In the genomic region with DNA sequence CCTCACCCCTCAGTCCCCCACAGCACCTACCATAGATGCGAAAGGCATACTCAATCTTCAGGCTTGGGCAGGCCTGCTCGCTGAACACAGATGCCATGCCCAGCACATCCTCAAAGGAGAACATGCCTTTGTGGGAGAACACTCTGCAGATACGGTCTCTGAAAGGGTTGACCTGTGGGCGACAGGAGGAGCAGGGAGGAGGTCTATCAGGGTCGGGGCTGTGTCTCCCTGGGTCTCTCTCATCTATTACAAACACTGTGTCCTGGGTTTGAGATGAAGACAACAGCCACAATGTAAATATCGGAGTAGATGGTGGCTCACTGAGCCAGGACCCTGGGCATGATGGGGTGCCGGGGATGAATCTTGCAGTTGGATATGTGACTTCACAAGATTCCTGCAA, we compare ENCODE assay signal across 20 cellular contexts. TPM values are rescaled to one million over a fixed set of nuclear protein-coding genes. Genes with fewer than 3 reads are reported as not detected.
DNase-seq lines count a peak whose midpoint lies in the region; ATAC-seq, FAIRE-seq and TF ChIP-seq lines count a peak whose summit lies in the region.
"Had no signal": no experiment of that assay in that cellular context is flagged by ENCODE, and none has a peak within 500 bp of the region (broad histone marks: within the 10 kb centered on the region; RNA-seq: fewer than 3 reads in every experiment).

No MANE protein-coding gene starts in this region.

- H4K20me1 ChIP-seq in HepG2 (ENCODE audit: insufficient read depth, low read length) = no peaks in the 10 kb centered on the region
- H4K20me1 ChIP-seq in neural cell (ENCODE audit: insufficient read depth) = no peaks in the 10 kb centered on the region

- BruUV-seq in HepG2 (replicated peaks; lab: Mats Ljungman, UMichigan) = no TSS peak
- no TSS peak for BruUV-seq in Calu3 (replicated peaks; lab: Mats Ljungman, UMichigan)

- H3K79me2 ChIP-seq in HepG2 (ENCODE audit: insufficient read depth, low read length) (no peaks in the 10 kb centered on the region), neural cell (replicated peaks; ENCODE audit: insufficient read depth, low read length) (no peaks in the 10 kb centered on the region)

- no peaks in the 10 kb centered on the region for H3K36me3 Mint-ChIP-seq in Calu3 (ENCODE audit: insufficient read depth, unreplicated experiment)
- H3K36me3 Mint-ChIP-seq: CD14-positive monocyte had no signal

- H3K27me3 ChIP-seq in right lobe of liver (no peaks in the 10 kb centered on the region), HepG2 (ENCODE audit: control insufficient read depth in 1 of 2, insufficient read depth in 2 of 2, low read length in 2 of 2) (peaks cover 0 to 60% of the 10 kb centered on the region in 2 experiments; a peak in 4 of 5 replicates), neural cell (ENCODE audit: insufficient read depth, low read depth, low read length) (no peaks in the 10 kb centered on the region), aorta (ENCODE audit: control insufficient read depth in 1 of 2, insufficient read depth in 2 of 2, low read length in 1 of 2) (no peaks in the 10 kb centered on the region)

- no peak for TF ChIP-seq RAD21 in HepG2 (CRISPR knock-in tag; IDR thresholded peaks at IDR 0.05)
- no peak for TF ChIP-seq RAD21 in neural cell (conservative IDR thresholded peaks at IDR 0.05)

- in situ Hi-C loops in HepG2 (cut with HindIII; ENCODE audit: extremely low pct_ligation_motif_present, low pct_unique_long_range_greater_than_20kb) = no loop called here

- no peak overlapping the region for H3K4me3 Mint-ChIP-seq in Calu3 (ENCODE audit: low read depth, unreplicated experiment)
- H3K4me3 Mint-ChIP-seq: CD14-positive monocyte had no signal

- POLR2A ChIA-PET in HepG2 (lab: Yijun Ruan, JAX) = no interaction called here

- H3K9ac ChIP-seq in HepG2 (ENCODE audit: insufficient read depth, low read depth, low read length) (no peak overlapping the region), neural cell (ENCODE audit: low read length) (peak overlapping the region; percentile 39)

- ATAC-seq in right lobe of liver (no peak), HepG2 (no peak), aorta (ENCODE audit: low FRiP score) (no peak), HG03565 (IDR thresholded peaks at IDR 0.05; ENCODE audit: unreplicated experiment) (no peak)

- no peaks in the 10 kb centered on the region for H3K9me2 ChIP-seq in neural cell (ENCODE audit: insufficient read depth, low read length)

- no peak for TF ChIP-seq CTCF in right lobe of liver (IDR thresholded peaks at IDR 0.05)
- TF ChIP-seq CTCF in HepG2 (CRISPR knock-in tag; IDR thresholded peaks at IDR 0.05) = no peak
- no peak for TF ChIP-seq CTCF in neural cell (IDR thresholded peaks at IDR 0.05; ENCODE audit: poor library complexity, severe bottlenecking)
- TF ChIP-seq CTCF in Calu3 (IDR thresholded peaks at IDR 0.05; ENCODE audit: unreplicated experiment) = no peak

- H3K27ac ChIP-seq in right lobe of liver (no peak overlapping the region), HepG2 (ENCODE audit: extremely low read length, insufficient read depth, low read length) (no peak overlapping the region), neural cell (ENCODE audit: low read length) (peak overlapping the region; percentile 83), aorta (ENCODE audit: low read depth in 1 of 2, low read length in 2 of 2) (no peak overlapping the region)
- H3K27ac ChIP-seq: SK-N-MC had no signal

- no peak overlapping the region for H3K4me2 ChIP-seq in HepG2 (ENCODE audit: low read depth, low read length)
- peak overlapping the region; percentile 18 for H3K4me2 ChIP-seq in neural cell (ENCODE audit: low read length)

- TF ChIP-seq POLR2A in right lobe of liver (IDR thresholded peaks at IDR 0.05) (no peak), HepG2 (IDR thresholded peaks at IDR 0.05; ENCODE audit: insufficient read depth in 1 of 2, low read depth in 2 of 2, low read length in 2 of 2) (no peak)

- no peaks in the 10 kb centered on the region for H3K4me1 Mint-ChIP-seq in Calu3 (ENCODE audit: low read depth, unreplicated experiment)

- intact Hi-C loops in right lobe of liver (cut with DNase I) (no loop called here), HepG2 (cut with micrococcal nuclease; ENCODE audit: unreplicated experiment) (no loop called here), aorta (cut with DNase I) (no loop called here), Calu3 (cut with micrococcal nuclease; ENCODE audit: unreplicated experiment) (no loop called here)

- H2AFZ ChIP-seq in HepG2 (ENCODE audit: low read length) = no peak overlapping the region
- peak overlapping the region; percentile 27 for H2AFZ ChIP-seq in neural cell (ENCODE audit: low read depth, low read length)

- TF ChIP-seq EP300 in HepG2 (IDR thresholded peaks at IDR 0.05; ENCODE audit: low read depth in 2 of 2, low read length in 2 of 2) = no peak
- TF ChIP-seq EP300 in HepG2 (CRISPR knock-in tag; IDR thresholded peaks at IDR 0.05; ENCODE audit: borderline replicate concordance) = no peak
- no peak for TF ChIP-seq EP300 in neural cell (conservative IDR thresholded peaks at IDR 0.05; ENCODE audit: poor library complexity, severe bottlenecking)

- no peak for FAIRE-seq in HepG2 (lab: Jason Lieb, UNC)
- FAIRE-seq: G401.6, RCC 7860 had no signal

- no peaks in the 10 kb centered on the region for H3K9me3 Mint-ChIP-seq in Calu3 (ENCODE audit: low read depth, unreplicated experiment)

- H3K4me3 ChIP-seq in right lobe of liver = no peak overlapping the region
- no peak overlapping the region for H3K4me3 ChIP-seq in HepG2 (replicated peaks in 1 of 3; ENCODE audit: insufficient read depth in 1 of 3, low read depth in 2 of 3, low read length in 3 of 3)
- peak overlapping the region; percentile 50 for H3K4me3 ChIP-seq in neural cell (ENCODE audit: low read length)
- no peak overlapping the region for H3K4me3 ChIP-seq in aorta (ENCODE audit: low read length in 2 of 2)
- H3K4me3 ChIP-seq: HAP-1, MG63, SK-N-MC had no signal

- H3K9me3 ChIP-seq in right lobe of liver = no peaks in the 10 kb centered on the region
- no peaks in the 10 kb centered on the region for H3K9me3 ChIP-seq in HepG2 (ENCODE audit: low read length)
- H3K9me3 ChIP-seq in neural cell (ENCODE audit: low read length) = no peaks in the 10 kb centered on the region
- H3K9me3 ChIP-seq in aorta (ENCODE audit: control insufficient read depth, low read length) = no peaks in the 10 kb centered on the region
- H3K9me3 ChIP-seq: HAP-1, MG63 had no signal

- WGBS in right lobe of liver (ENCODE audit: insufficient coverage, low coverage, low lambda C conversion rate, missing lambda C conversion rate) = 51% methylated on average over 6 of the region's 7 CpGs
- WGBS in HepG2 (ENCODE audit: low lambda C conversion rate) = 10% methylated on average over 7 of the region's 7 CpGs
- 85 to 94% methylated on average over 7 of the region's 7 CpGs for WGBS in aorta, 2 donors

- H3K27me3 Mint-ChIP-seq in Calu3 (ENCODE audit: unreplicated experiment) = peaks cover 79% of the 10 kb centered on the region

- H3K4me1 ChIP-seq in right lobe of liver (no peaks in the 10 kb centered on the region), HepG2 (ENCODE audit: insufficient read depth, low read length) (no peaks in the 10 kb centered on the region), aorta (ENCODE audit: control insufficient read depth in 1 of 2, insufficient read depth in 2 of 2, low read length in 2 of 2) (no peaks in the 10 kb centered on the region)
- H3K4me1 ChIP-seq: HAP-1 had no signal

- no peak overlapping the region for H3K27ac Mint-ChIP-seq in Calu3 (ENCODE audit: unreplicated experiment)
- H3K27ac Mint-ChIP-seq: CD14-positive monocyte had no signal

- CTCF ChIA-PET in HepG2 (lab: Yijun Ruan, JAX; ENCODE audit: low intra/inter-chr PET ratio, low total read pairs) = no interaction called here
- CTCF ChIA-PET in Calu3 (lab: Charles Lee) = no interaction called here

- H3F3A ChIP-seq in neural cell (ENCODE audit: insufficient read depth, low read length, poor library complexity, severe bottlenecking) = peaks cover 4% of the 10 kb centered on the region

- DNase-seq in right lobe of liver (peak in 2 of 3 donors; percentile 3), HepG2 (ENCODE audit: low spot score) (no peak), ecto neural progenitor cell (ENCODE audit: low spot score) (peak; percentile 25), aorta (peak; percentile 6 to 31), Calu3 (no peak), MV-4-11 (lab: John Stamatoyannopoulos, UW) (no peak)
- DNase-seq: ACHN; Kasumi-1; MG63; NCI-H748 treated with DMSO at 0.1 percent for 48 hours; NK-92 treated with Interleukin-12 subunit alpha and Interleukin-12 subunit beta, amount 100 ng/mL, for 24 hours; Right ventricle myocardium superior had no signal

- H3K36me3 ChIP-seq in right lobe of liver = no peaks in the 10 kb centered on the region
- no peaks in the 10 kb centered on the region for H3K36me3 ChIP-seq in HepG2 (replicated peaks in 1 of 2; ENCODE audit: control insufficient read depth in 1 of 2, insufficient read depth in 2 of 2, low read length in 2 of 2)
- H3K36me3 ChIP-seq in neural cell (ENCODE audit: insufficient read depth, low read length) = no peaks in the 10 kb centered on the region
- no peaks in the 10 kb centered on the region for H3K36me3 ChIP-seq in aorta (ENCODE audit: control insufficient read depth in 1 of 2, insufficient read depth in 2 of 2, low read length in 1 of 2)
- H3K36me3 ChIP-seq: HAP-1, MG63 had no signal

RNA-seq across cellular contexts. Expression of a gene that starts 46.0 kb away (rescaled TPM):
- not detected for total RNA-seq in right lobe of liver
- total RNA-seq in HepG2 (2016; rRNA removed; fragmentation: Illumina TruSeq; extraction: Trizol) = not detected in 2 replicates
- not detected in 2 replicates for total RNA-seq in HepG2 (2016; cell fraction: cytosol; rRNA removed; fragmentation: Illumina TruSeq; extraction: Trizol; ENCODE audit: low read depth)
- total RNA-seq in HepG2 (2016; cell fraction: insoluble cytoplasmic fraction; rRNA removed; fragmentation: Illumina TruSeq; extraction: Trizol) = not detected in 2 replicates
- total RNA-seq in HepG2 (2016; cell fraction: membrane; rRNA removed; fragmentation: Illumina TruSeq; extraction: Trizol) = not detected in 2 replicates
- not detected in 2 replicates for total RNA-seq in HepG2 (2016; cell fraction: nucleus; rRNA removed; fragmentation: Illumina TruSeq; extraction: Trizol)
- not detected in 2 replicates for polyA plus RNA-seq in HepG2 (2011; rRNA removed)
- not detected in 2 replicates for polyA plus RNA-seq in HepG2 (2011; cell fraction: cytosol; rRNA removed)
- not detected in 2 replicates for polyA plus RNA-seq in HepG2 (2011; cell fraction: nucleus; rRNA removed)
- not detected in 2 replicates for polyA plus RNA-seq in HepG2 (2012)
- not detected in 2 replicates for polyA plus RNA-seq in HepG2 (2016; cell fraction: cytosol; fragmentation: Illumina TruSeq; extraction: Trizol; ENCODE audit: low read depth)
- not detected in 2 replicates for polyA plus RNA-seq in HepG2 (2016; cell fraction: insoluble cytoplasmic fraction; fragmentation: Illumina TruSeq; extraction: Trizol; ENCODE audit: low read depth)
- polyA plus RNA-seq in HepG2 (2016; cell fraction: membrane; fragmentation: Illumina TruSeq; extraction: Trizol; ENCODE audit: low read depth) = not detected in 2 replicates
- polyA plus RNA-seq in HepG2 (2016; cell fraction: nucleus; fragmentation: Illumina TruSeq; extraction: Trizol; ENCODE audit: insufficient read depth, low read depth) = not detected in 2 replicates
- polyA minus RNA-seq in HepG2 (2011; rRNA and poly(A)+ RNA removed; ENCODE audit: low replicate concordance) = not detected in 2 replicates
- not detected in 2 replicates for polyA minus RNA-seq in HepG2 (2011; cell fraction: cytosol; rRNA and poly(A)+ RNA removed)
- not detected in 2 replicates for polyA minus RNA-seq in HepG2 (2011; cell fraction: nucleus; rRNA and poly(A)+ RNA removed)
- not detected in 2 replicates for polyA plus RNA-seq in neural cell
- polyA minus RNA-seq in neural cell = not detected in 2 replicates
- total RNA-seq in aorta = under 1 TPM in 1 of 2 donors, not detected in 1; 0.60 TPM
- not detected for polyA plus RNA-seq in aorta
- not detected in 2 replicates for total RNA-seq in Calu3 (2022)
- total RNA-seq: NCI-H460, Right ventricle myocardium superior had no signal
- polyA plus RNA-seq: CD14-positive monocyte had no signal

Comparison
In these comparisons a context has a peak if more than half of its experiments do, and no peak if none do; other contexts are left out.
1. DNase-seq: peak in right lobe of liver (2 of 3), ecto neural progenitor cell (single experiment) and aorta (2 of 2); none in HepG2 (single experiment), Calu3 (single experiment) and MV-4-11 (single experiment).